Comparison of ENCODE assay signal across 18 cellular contexts in the genomic region with DNA sequence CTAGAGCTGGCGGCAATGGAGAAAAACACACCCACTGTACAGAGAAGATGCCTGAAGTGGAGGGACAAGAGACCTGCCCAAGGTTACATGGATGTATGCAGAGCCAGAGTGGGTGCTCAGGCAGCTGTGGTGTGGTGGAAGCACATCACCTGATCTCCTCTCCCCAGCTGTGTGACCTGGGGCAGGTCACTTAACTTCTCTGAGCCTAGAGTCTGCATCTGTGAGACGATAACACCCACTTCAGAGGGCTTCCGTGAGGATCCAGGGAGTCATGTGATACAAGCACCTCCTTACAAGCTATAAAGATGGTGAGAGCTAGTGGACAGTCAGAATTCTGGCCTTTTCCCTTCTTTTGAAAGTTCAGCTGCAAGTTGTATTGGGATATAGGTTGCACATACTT. TPM values are rescaled to one million over a fixed set of nuclear protein-coding genes. Genes with fewer than 3 reads are reported as not detected.
DNase-seq lines count a peak whose midpoint lies in the region; ATAC-seq and TF ChIP-seq lines count a peak whose summit lies in the region.
"Had no signal": no experiment of that assay in that cellular context is flagged by ENCODE, and none has a peak within 500 bp of the region (broad histone marks: within the 10 kb centered on the region; RNA-seq: fewer than 3 reads in every experiment).

No MANE protein-coding gene starts in this region.

- H4K8ac ChIP-seq in neuronal stem cell (ENCODE audit: low read depth, low read length) = no peak overlapping the region

- no peak overlapping the region for H3K18ac ChIP-seq in neuronal stem cell (ENCODE audit: low read length)

- peak overlapping the region; percentile 56 for H3K27ac ChIP-seq in cingulate gyrus (ENCODE audit: low read depth, low read length)
- H3K27ac ChIP-seq in neuronal stem cell (replicated peaks; ENCODE audit: low read length) = no peak overlapping the region
- H3K27ac ChIP-seq in upper lobe of right lung = no peak overlapping the region
- H3K27ac ChIP-seq: Peyer's patch had no signal

- peak overlapping the region in 1 of 2 donors; percentile 30 for H3K27ac Mint-ChIP-seq in T-cell
- H3K27ac Mint-ChIP-seq: B cell, IgD-negative memory B cell had no signal

- peak; percentile 30 for DNase-seq in Jurkat, Clone E6-1 (ENCODE audit: low read depth, low spot score)
- DNase-seq in neuronal stem cell (ENCODE audit: low spot score) (no peak), upper lobe of right lung (peak; percentile 16), T-cell (no peak), A172 (ENCODE audit: low spot score) (no peak), UCSD-AML1 (lab: John Stamatoyannopoulos, UW; ENCODE audit: unreplicated experiment) (no peak)
- DNase-seq: Caco-2; NCI-H1105 treated with DMSO at 0.1 percent for 48 hours; NCI-H1694 treated with DMSO at 0.1 percent for 48 hours; NCI-H2107; NCI-H510A; NCI-H748 treated with DMSO at 0.1 percent for 48 hours; NK-92 treated with Interleukin-12 subunit alpha and Interleukin-12 subunit beta, amount 100 ng/mL, for 24 hours; Peyer's patch had no signal

- H2BK12ac ChIP-seq in neuronal stem cell (ENCODE audit: low read length) = no peak overlapping the region

- H3K14ac ChIP-seq in neuronal stem cell (ENCODE audit: low read length) = no peak overlapping the region

- no peaks in the 10 kb centered on the region for H3K79me1 ChIP-seq in neuronal stem cell (ENCODE audit: low read depth, low read length)

- no peak overlapping the region for H2BK120ac ChIP-seq in neuronal stem cell (ENCODE audit: low read depth, low read length)

- H2BK15ac ChIP-seq in neuronal stem cell (ENCODE audit: low read length) = peak overlapping the region; percentile 51

- H2AK5ac ChIP-seq in neuronal stem cell (ENCODE audit: low read depth, low read length) = peak overlapping the region; percentile 43

- no peaks in the 10 kb centered on the region for H3K9me3 ChIP-seq in neuronal stem cell (replicated peaks in 1 of 2; ENCODE audit: control insufficient read depth in 2 of 2, insufficient read depth in 1 of 2, low read depth in 1 of 2, low read length in 2 of 2)
- H3K9me3 ChIP-seq in upper lobe of right lung = no peaks in the 10 kb centered on the region
- H3K9me3 ChIP-seq: Caco-2, HAP-1, Peyer's patch had no signal

- no peak overlapping the region for H4K91ac ChIP-seq in neuronal stem cell (ENCODE audit: low read depth, low read length, poor library complexity)

- no peak overlapping the region for H3K23ac ChIP-seq in neuronal stem cell (ENCODE audit: low read depth, low read length, poor library complexity)

- no peaks in the 10 kb centered on the region for H3K9me3 Mint-ChIP-seq in T-cell
- H3K9me3 Mint-ChIP-seq: IgD-negative memory B cell had no signal

- H2AFZ ChIP-seq in neuronal stem cell (ENCODE audit: low read length) = no peak overlapping the region

- no peak overlapping the region for H3K9ac ChIP-seq in neuronal stem cell (ENCODE audit: low read depth, low read length, poor library complexity)

- H2BK5ac ChIP-seq in neuronal stem cell (ENCODE audit: low read length) = no peak overlapping the region

- TF ChIP-seq CTCF in upper lobe of right lung (IDR thresholded peaks at IDR 0.05) = no peak

- H3K36me3 Mint-ChIP-seq in T-cell = no peaks in the 10 kb centered on the region
- H3K36me3 Mint-ChIP-seq: IgD-negative memory B cell had no signal

- WGBS in neuronal stem cell (ENCODE audit: extremely low coverage in 2 of 2, insufficient read length in 2 of 2, insufficient replicate concordance in 1 of 2), 2 donors = no CpG with 5 or more reads among the region's 3 CpGs

- CTCF ChIA-PET in T-cell (lab: Charles Lee) = interaction anchor here in 1 of 2 donors (1.4 kb wide), 1 partner anchor 137 kb away, joined by 4 read pairs; no protein-coding TSS in a partner anchor

- POLR2A ChIA-PET in T-cell (lab: Charles Lee) = no interaction called here

- H3K4ac ChIP-seq in neuronal stem cell (ENCODE audit: low read length) = no peak overlapping the region

- no peak overlapping the region for H3K4me3 ChIP-seq in Jurkat, Clone E6-1 (ENCODE audit: low read length)
- no peak overlapping the region for H3K4me3 ChIP-seq in neuronal stem cell (ENCODE audit: low read length in 2 of 2)
- H3K4me3 ChIP-seq in upper lobe of right lung = no peak overlapping the region
- H3K4me3 ChIP-seq: HAP-1, Peyer's patch had no signal

- no peak overlapping the region for H3K4me2 ChIP-seq in neuronal stem cell (ENCODE audit: insufficient read depth, low read length, poor library complexity, severe bottlenecking)

- no peaks in the 10 kb centered on the region for H3K27me3 ChIP-seq in neuronal stem cell (ENCODE audit: control insufficient read depth in 3 of 3, insufficient read depth in 3 of 3, low read depth in 1 of 3, low read length in 3 of 3)
- no peaks in the 10 kb centered on the region for H3K27me3 ChIP-seq in upper lobe of right lung
- H3K27me3 ChIP-seq: Peyer's patch had no signal

- intact Hi-C loops in upper lobe of right lung (cut with DNase I) = no loop called here

- H3K4me3 Mint-ChIP-seq in T-cell = no peak overlapping the region
- H3K4me3 Mint-ChIP-seq: B cell, IgD-negative memory B cell had no signal

- H3K4me1 ChIP-seq in neuronal stem cell (ENCODE audit: control insufficient read depth in 2 of 2, insufficient read depth in 1 of 2, low read depth in 1 of 2, low read length in 2 of 2) (peaks cover 0 to 7% of the 10 kb centered on the region in 2 donors), upper lobe of right lung (peaks cover 17% of the 10 kb centered on the region)
- H3K4me1 ChIP-seq: Caco-2, HAP-1 had no signal

- peaks cover 47 to 51% (median 47%) of the 10 kb centered on the region in 3 donors for H3K4me1 Mint-ChIP-seq in T-cell

- ATAC-seq in upper lobe of right lung = no peak
- no peak for ATAC-seq in T-cell (replicated peaks in 1 of 4)

- no peaks in the 10 kb centered on the region for H3K27me3 Mint-ChIP-seq in T-cell
- H3K27me3 Mint-ChIP-seq: B cell had no signal

- H3K36me3 ChIP-seq in neuronal stem cell (replicated peaks in 1 of 2; ENCODE audit: control insufficient read depth in 2 of 2, insufficient read depth in 2 of 2, low read length in 2 of 2) = no peaks in the 10 kb centered on the region
- H3K36me3 ChIP-seq in upper lobe of right lung = no peaks in the 10 kb centered on the region
- H3K36me3 ChIP-seq: HAP-1, Peyer's patch had no signal

RNA-seq across cellular contexts. Expression of gene HERC1, which starts 55.1 kb away (rescaled TPM):
- 32.6 TPM for polyA plus RNA-seq in Jurkat, Clone E6-1 (2012; ENCODE audit: insufficient read depth, insufficient read length)
- 10.5 TPM for polyA plus RNA-seq in neuronal stem cell (2013, experiment 1 of 2)
- 13.5 TPM for polyA plus RNA-seq in neuronal stem cell (2013, experiment 2 of 2)
- total RNA-seq in upper lobe of right lung = 98.5 TPM
- total RNA-seq in T-cell = 100 to 1,000 TPM; 153 to 271 (median 182) TPM
- total RNA-seq in A172 (2014; rRNA removed; shearing (Covaris generic)) = 24.8 and 25.2 TPM in 2 replicates

Comparison
In these comparisons a context has a peak if more than half of its experiments do, and no peak if none do; other contexts are left out.
1. DNase-seq: peak in Jurkat, Clone E6-1 (single experiment) and upper lobe of right lung (single experiment); none in neuronal stem cell (single experiment), T-cell (0 of 34), A172 (single experiment) and UCSD-AML1 (single experiment).